Comparison of ENCODE assay signal across 1 cellular context in genomic region chr20:5156670-5157448, GRCh38.
TF ChIP-seq lines count a peak whose summit lies in the region.

No MANE protein-coding gene starts in this region.

TF ChIP-seq in HepG2, 621 proteins besides CTCF, POLR2A, EP300 and RAD21 (continued from another document and continues in another):
- TF ChIP-seq HINFP (CRISPR knock-in tag; IDR thresholded peaks at IDR 0.05; ENCODE audit: low read depth) (no peak), ZC3H13 (CRISPR knock-in tag; IDR thresholded peaks at IDR 0.05) (no peak; the same call in 1 of the 2 replicates), TBL1XR1 (IDR thresholded peaks at IDR 0.05; ENCODE audit: borderline replicate concordance, low read length, partially characterized antibody) (no peak), ARID3A (IDR thresholded peaks at IDR 0.05; ENCODE audit: low read depth, low read length) (0 out of 2 replicates have a peak, but pooled peaks have one; percentile 9), FOXA3 (CRISPR knock-in tag; IDR thresholded peaks at IDR 0.05) (peak; percentile 63; the same call in 1 of the 2 replicates), ZNF251 (CRISPR knock-in tag; IDR thresholded peaks at IDR 0.05) (no peak), ZBTB21 (CRISPR knock-in tag; IDR thresholded peaks at IDR 0.05) (no peak; the same call in 1 of the 2 replicates), ZSCAN25 (CRISPR knock-in tag; IDR thresholded peaks at IDR 0.05) (no peak), ZNF24 (IDR thresholded peaks at IDR 0.05) (no peak), ZNF678 (CRISPR knock-in tag; IDR thresholded peaks at IDR 0.05) (no peak), ZFP36L1 (CRISPR knock-in tag; IDR thresholded peaks at IDR 0.05) (no peak), HDAC6 (IDR thresholded peaks at IDR 0.05; ENCODE audit: low read depth, low read length) (no peak), HDAC2 (CRISPR knock-in tag; IDR thresholded peaks at IDR 0.05) (no peak; the same call in 1 of the 2 replicates), THAP7 (CRISPR knock-in tag; IDR thresholded peaks at IDR 0.05) (no peak), KDM4B (CRISPR knock-in tag; IDR thresholded peaks at IDR 0.05) (no peak), HIVEP1 (CRISPR knock-in tag; IDR thresholded peaks at IDR 0.05) (no peak), DRAP1 (CRISPR knock-in tag; IDR thresholded peaks at IDR 0.05) (no peak; the same call in 1 of the 2 replicates), CCAR2 (optimal IDR thresholded peaks at IDR 0.05; ENCODE audit: low read depth, low read length) (no peak), U2AF1 (optimal IDR thresholded peaks at IDR 0.05; ENCODE audit: low read depth, low read length) (no peak), CEBPZ (IDR thresholded peaks at IDR 0.05; ENCODE audit: low read length) (no peak), SATB2 (CRISPR knock-in tag; IDR thresholded peaks at IDR 0.05) (no peak), MEIS2 (CRISPR knock-in tag; IDR thresholded peaks at IDR 0.05) (no peak), HNRNPUL1 (IDR thresholded peaks at IDR 0.05; ENCODE audit: low read depth, low read length) (no peak), SOX13 (IDR thresholded peaks at IDR 0.05) (no peak), SOX13 (CRISPR knock-in tag; conservative IDR thresholded peaks at IDR 0.05 in 1 of 2, IDR thresholded peaks at IDR 0.05 in 1 of 2) (peak in 1 of 2 experiments; percentile 54; a peak in 1 of 4 replicates), ZFYVE20 (CRISPR knock-in tag; IDR thresholded peaks at IDR 0.05; ENCODE audit: borderline replicate concordance, low read depth) (no peak), IRX3 (CRISPR knock-in tag; IDR thresholded peaks at IDR 0.05; ENCODE audit: borderline replicate concordance, low read depth) (no peak), NFYB (CRISPR knock-in tag; IDR thresholded peaks at IDR 0.05) (no peak), ZNF724P (CRISPR knock-in tag; IDR thresholded peaks at IDR 0.05; ENCODE audit: borderline replicate concordance) (0 out of 2 replicates have a peak, but pooled peaks have one; percentile 44), ZNF879 (CRISPR knock-in tag; IDR thresholded peaks at IDR 0.05) (no peak), NFKBIZ (CRISPR knock-in tag; IDR thresholded peaks at IDR 0.05) (no peak), MIER2 (CRISPR knock-in tag; IDR thresholded peaks at IDR 0.05) (peak; percentile 18; the same call in 1 of the 2 replicates), ELF4 (CRISPR knock-in tag; IDR thresholded peaks at IDR 0.05; ENCODE audit: borderline replicate concordance) (no peak), ZNF782 (CRISPR knock-in tag; IDR thresholded peaks at IDR 0.05; ENCODE audit: borderline replicate concordance) (peak; percentile 37; the same call in 1 of the 2 replicates), ELF3 (CRISPR knock-in tag; IDR thresholded peaks at IDR 0.05) (peak; percentile 88), MNT (IDR thresholded peaks at IDR 0.05) (no peak), KDM5A (IDR thresholded peaks at IDR 0.05; ENCODE audit: borderline replicate concordance, low read length) (no peak), IKZF5 (CRISPR knock-in tag; IDR thresholded peaks at IDR 0.05) (peak; percentile 39; the same call in 1 of the 2 replicates), GATAD1 (CRISPR knock-in tag; IDR thresholded peaks at IDR 0.05) (no peak; the same call in 1 of the 2 replicates), PATZ1 (CRISPR knock-in tag; IDR thresholded peaks at IDR 0.05) (no peak), MAZ (IDR thresholded peaks at IDR 0.05; ENCODE audit: borderline replicate concordance, low read depth, low read length) (no peak), MAZ (CRISPR knock-in tag; IDR thresholded peaks at IDR 0.05; ENCODE audit: low read depth) (no peak), RNF2 (conservative IDR thresholded peaks at IDR 0.05; ENCODE audit: low read depth) (no peak), ZMYM4 (CRISPR knock-in tag; IDR thresholded peaks at IDR 0.05) (peak; percentile 59; the same call in 1 of the 2 replicates), MTF1 (CRISPR knock-in tag; IDR thresholded peaks at IDR 0.05) (no peak), ZSCAN29 (CRISPR knock-in tag; conservative IDR thresholded peaks at IDR 0.05) (0 out of 2 replicates have a peak, but pooled peaks have one; percentile 68), ZNF687 (CRISPR knock-in tag; IDR thresholded peaks at IDR 0.05) (no peak)
